ENCODE assay signal across 1 cellular context in genomic region chr19:56140583-56141415, GRCh38.
TF ChIP-seq lines count a peak whose summit lies in the region.

Gene ZNF444 (plus strand): TSS chr19:56141287. CDS start chr19:56146912, 5,625 bp downstream.

TF ChIP-seq in HEK293, 187 proteins besides CTCF, POLR2A, EP300 and RAD21 (continued from another document):
- TF ChIP-seq SCRT1 (tag by site-specific recombination; IDR thresholded peaks at IDR 0.05; ENCODE audit: borderline replicate concordance) = no peak
- no peak for TF ChIP-seq WT1 (tag by site-specific recombination; IDR thresholded peaks at IDR 0.05)
- no peak for TF ChIP-seq OVOL3 (tag by site-specific recombination; IDR thresholded peaks at IDR 0.05)
- no peak for TF ChIP-seq TSHZ1 (tag by site-specific recombination; IDR thresholded peaks at IDR 0.05; ENCODE audit: borderline replicate concordance)
- no peak for TF ChIP-seq ZNF174 (tag by site-specific recombination; IDR thresholded peaks at IDR 0.05)
- TF ChIP-seq ZNF112 (tag by site-specific recombination; IDR thresholded peaks at IDR 0.05) = no peak
- TF ChIP-seq ZNF394 (tag by site-specific recombination; IDR thresholded peaks at IDR 0.05; ENCODE audit: borderline replicate concordance) = no peak
- TF ChIP-seq ZNF214 (tag by site-specific recombination; IDR thresholded peaks at IDR 0.05; ENCODE audit: borderline replicate concordance) = no peak
- TF ChIP-seq ZNF768 (tag by site-specific recombination; IDR thresholded peaks at IDR 0.05) = no peak
- TF ChIP-seq ZNF639 (tag by site-specific recombination; IDR thresholded peaks at IDR 0.05) = peak; percentile 79
- no peak for TF ChIP-seq ZNF830 (tag by site-specific recombination; IDR thresholded peaks at IDR 0.05; ENCODE audit: low read depth)
- TF ChIP-seq HOXA7 (CRISPR knock-in tag; IDR thresholded peaks at IDR 0.05; ENCODE audit: borderline replicate concordance) = no peak
- TF ChIP-seq KLF7 (tag by site-specific recombination; IDR thresholded peaks at IDR 0.05; ENCODE audit: borderline replicate concordance) = no peak; the same call in 1 of the 2 replicates
- TF ChIP-seq ZNF449 (tag by site-specific recombination; IDR thresholded peaks at IDR 0.05) = peak; percentile 95
- TF ChIP-seq ZNF837 (tag by site-specific recombination; IDR thresholded peaks at IDR 0.05) = no peak
- TF ChIP-seq KLF8 (tag by site-specific recombination; IDR thresholded peaks at IDR 0.05) = peak; percentile 90
- TF ChIP-seq ZNF544 (tag by site-specific recombination; IDR thresholded peaks at IDR 0.05) = no peak
- no peak for TF ChIP-seq OSR2 (tag by site-specific recombination; IDR thresholded peaks at IDR 0.05)
- TF ChIP-seq BCL6B (tag by site-specific recombination; IDR thresholded peaks at IDR 0.05) = no peak
- TF ChIP-seq ZNF518A (tag by site-specific recombination; conservative IDR thresholded peaks at IDR 0.05; ENCODE audit: low read depth) = peak; percentile 55; the same call in 1 of the 2 replicates
- no peak for TF ChIP-seq ZNF18 (tag by site-specific recombination; IDR thresholded peaks at IDR 0.05)
- no peak for TF ChIP-seq ZBTB48 (tag by site-specific recombination; IDR thresholded peaks at IDR 0.05)
- TF ChIP-seq ZSCAN30 (tag by site-specific recombination; IDR thresholded peaks at IDR 0.05) = no peak
- no peak for TF ChIP-seq ZNF610 (tag by site-specific recombination; IDR thresholded peaks at IDR 0.05; ENCODE audit: borderline replicate concordance)
- no peak; the same call in none of the 2 replicates for TF ChIP-seq ZNF398 (tag by site-specific recombination; IDR thresholded peaks at IDR 0.05)
- TF ChIP-seq ZNF341 (tag by site-specific recombination; IDR thresholded peaks at IDR 0.05; ENCODE audit: low read depth) = peak; percentile 46; the same call in 1 of the 2 replicates
- TF ChIP-seq ZNF521 (tag by site-specific recombination; IDR thresholded peaks at IDR 0.05) = no peak
- peak; percentile 92 for TF ChIP-seq ZXDB (tag by site-specific recombination; IDR thresholded peaks at IDR 0.05)
- no peak for TF ChIP-seq ZNF202 (tag by site-specific recombination; IDR thresholded peaks at IDR 0.05; ENCODE audit: borderline replicate concordance)
- no peak for TF ChIP-seq ZNF114 (tag by site-specific recombination; IDR thresholded peaks at IDR 0.05)
- no peak for TF ChIP-seq ZNF704 (tag by site-specific recombination; IDR thresholded peaks at IDR 0.05)
- no peak for TF ChIP-seq BCL11B (tag by site-specific recombination; IDR thresholded peaks at IDR 0.05; ENCODE audit: low read depth)
- TF ChIP-seq ZNF292 (tag by site-specific recombination; IDR thresholded peaks at IDR 0.05; ENCODE audit: borderline replicate concordance, low read depth) = no peak
- TF ChIP-seq ZNF645 (tag by site-specific recombination; IDR thresholded peaks at IDR 0.05) = no peak
- TF ChIP-seq HOXC10 (CRISPR knock-in tag; IDR thresholded peaks at IDR 0.05) = no peak
